Comparison of ENCODE assay signal across 8 cellular contexts in genomic region chr2:221570321-221571107, GRCh38. TPM values are rescaled to one million over a fixed set of nuclear protein-coding genes. Genes with fewer than 3 reads are reported as not detected.
DNase-seq lines count a peak whose midpoint lies in the region; ATAC-seq and TF ChIP-seq lines count a peak whose summit lies in the region.

No MANE protein-coding gene starts in this region.

- H3K4me3 ChIP-seq in heart left ventricle (peak overlapping the region; percentile 16 to 89 (median 76)), endocrine pancreas (ENCODE audit: control insufficient read depth, insufficient read depth, low read length) (peak overlapping the region; percentile 54), vagina (peak overlapping the region; percentile 58 to 88)

- H3K4me1 ChIP-seq in heart left ventricle, result peaks cover 0 to 56% (median 26%) of the 10 kb centered on the region in 12 donors
- no peaks in the 10 kb centered on the region for H3K4me1 ChIP-seq in endocrine pancreas (ENCODE audit: control insufficient read depth, insufficient read depth, low read length)
- peaks cover 34% of the 10 kb centered on the region for H3K4me1 ChIP-seq in vagina

- peak in 1 of 5 donors; percentile 23 for DNase-seq in heart left ventricle
- DNase-seq in Right ventricle myocardium superior, result no peak
- DNase-seq in naive B cell, result peak; percentile 39
- no peak for DNase-seq in vagina (ENCODE audit: extremely low spot score in 2 of 2)
- no peak for DNase-seq in sciatic nerve (ENCODE audit: low spot score)

- peak overlapping the region; percentile 37 to 93 (median 77) for H3K27ac Mint-ChIP-seq in naive B cell

- H3K9ac ChIP-seq in endocrine pancreas (ENCODE audit: control insufficient read depth, insufficient read depth, low read length), result peak overlapping the region; percentile 41

- H3K36me3 ChIP-seq in heart left ventricle, result peaks cover 0 to 4% (median 0%) of the 10 kb centered on the region in 9 donors
- no peaks in the 10 kb centered on the region for H3K36me3 ChIP-seq in endocrine pancreas (ENCODE audit: control insufficient read depth, insufficient read depth, low read length)
- H3K36me3 ChIP-seq in vagina, result no peaks in the 10 kb centered on the region

- H3K27ac ChIP-seq in heart left ventricle, result peak overlapping the region in 1 of 12 donors; percentile 11
- H3K27ac ChIP-seq in VCaP, result no peak overlapping the region
- no peak overlapping the region for H3K27ac ChIP-seq in vagina

- peaks cover 0 to 3% (median 0%) of the 10 kb centered on the region in 7 donors for H3K9me3 Mint-ChIP-seq in naive B cell

- TF ChIP-seq POLR2A in heart left ventricle (IDR thresholded peaks at IDR 0.05) (no peak), vagina (IDR thresholded peaks at IDR 0.05) (no peak)

- no peaks in the 10 kb centered on the region for H3K36me3 Mint-ChIP-seq in naive B cell

- intact Hi-C loops in heart left ventricle (cut with DNase I) (loop anchor here (5.0 to 10.0 kb wide), 20 partner anchors 43 to 1836 kb away; no protein-coding TSS in a partner anchor), Right ventricle myocardium superior (cut with DNase I) (loop anchor here (5.0 to 10.0 kb wide), 3 partner anchors 466 to 1833 kb away; no protein-coding TSS in a partner anchor), vagina (cut with DNase I) (loop anchor here (10.0 kb wide), 1 partner anchor 1836 kb away; no protein-coding TSS in a partner anchor), sciatic nerve (cut with DNase I) (loop anchor here (10.0 kb wide), 2 partner anchors 886 to 1826 kb away; no protein-coding TSS in a partner anchor)

- 6 to 10% (median 8%) methylated on average over 43 of the region's 43 CpGs for whole genome bisulfite sequencing in heart left ventricle, 4 donors

- H3K27me3 ChIP-seq in heart left ventricle (peaks cover 0 to 63% (median 4%) of the 10 kb centered on the region in 9 donors), endocrine pancreas (ENCODE audit: control insufficient read depth, insufficient read depth, low read length) (peaks cover 5% of the 10 kb centered on the region), vagina (no peaks in the 10 kb centered on the region)

- H3K4me3 Mint-ChIP-seq in naive B cell, result peak overlapping the region; percentile 85 to 99 (median 94)

- peaks cover 54 to 60% (median 57%) of the 10 kb centered on the region in 3 donors for H3K27me3 Mint-ChIP-seq in naive B cell

- ATAC-seq in heart left ventricle (no peak), Right ventricle myocardium superior (ENCODE audit: poor library complexity) (no peak), naive B cell (ENCODE audit: low read depth in 2 of 2) (peak in 1 of 2 donors; percentile 4), GM19035 (IDR thresholded peaks at IDR 0.05; ENCODE audit: unreplicated experiment) (no peak), sciatic nerve (no peak)

- peak in 6 of 12 donors; percentile 8 to 54 (median 14) for TF ChIP-seq CTCF in heart left ventricle (IDR thresholded peaks at IDR 0.05)
- peak; percentile 70 for TF ChIP-seq CTCF in VCaP (conservative IDR thresholded peaks at IDR 0.05)
- TF ChIP-seq CTCF in vagina (IDR thresholded peaks at IDR 0.05), result no peak

- H3K4me1 Mint-ChIP-seq in naive B cell, result peaks cover 29 to 51% (median 32%) of the 10 kb centered on the region in 3 donors

- H3K9me3 ChIP-seq in heart left ventricle (no peaks in the 10 kb centered on the region), endocrine pancreas (ENCODE audit: control insufficient read depth, low read length) (no peaks in the 10 kb centered on the region), vagina (no peaks in the 10 kb centered on the region)

RNA-seq across cellular contexts. Expression of gene EPHA4, which starts 1.6 kb away (rescaled TPM):
- total RNA-seq in heart left ventricle (10 to 100 TPM; 12.4 to 35.2 (median 19.8) TPM), Right ventricle myocardium superior (11.9 TPM), vagina (24.1 TPM), sciatic nerve (17.7 TPM)
- polyA plus RNA-seq in heart left ventricle (1 to 10 TPM; 4.2 to 6.9 TPM), naive B cell (ENCODE audit: low read depth in 6 of 6) (10 to 100 TPM in 1 of 6 donors, 1 to 10 TPM in 4, under 1 TPM in 1; 0.84 to 14.3 (median 5.4) TPM)
